9 cellular contexts compared by ENCODE assay signal in genomic region chr10:124450010-124450782, GRCh38. TPM values are rescaled to one million over a fixed set of nuclear protein-coding genes. Genes with fewer than 3 reads are reported as not detected.
DNase-seq lines count a peak whose midpoint lies in the region; ATAC-seq and TF ChIP-seq lines count a peak whose summit lies in the region.
"Had no signal": no experiment of that assay in that cellular context is flagged by ENCODE, and none has a peak within 500 bp of the region (broad histone marks: within the 10 kb centered on the region; RNA-seq: fewer than 3 reads in every experiment).

TSS of gene NKX1-2 (minus strand) at chr10:124450035. CDS start at chr10:124449943, 92 bp downstream.

- no CpG with 5 or more reads among the region's 58 CpGs for whole genome bisulfite sequencing in iPS DF 6.9 (ENCODE audit: insufficient coverage, insufficient read length)

- POLR2A ChIA-PET in activated CD4-positive, alpha-beta memory T cell treated with anti-CD3 and anti-CD28 coated beads for 36 hours (lab: Charles Lee) = no interaction called here
- POLR2A ChIA-PET in activated CD4-positive, alpha-beta memory T cell treated with anti-CD3 and anti-CD28 coated beads, Interleukin-2, amount 10 ng/mL, durations not matched to agents 7 days and 5 days (lab: Charles Lee) = no interaction called here

- no peaks in the 10 kb centered on the region for H3K9me3 ChIP-seq in iPS DF 6.9 (ENCODE audit: control insufficient read depth, insufficient read depth, low read length)

- TF ChIP-seq CTCF in brain microvascular endothelial cell (IDR thresholded peaks at IDR 0.05; ENCODE audit: low read depth, low read length, missing control alignments) = no peak

- CTCF ChIA-PET in activated CD4-positive, alpha-beta memory T cell treated with anti-CD3 and anti-CD28 coated beads for 36 hours (lab: Charles Lee) = interaction anchor here (1.5 to 1.6 kb wide), 2 partner anchors 9 to 10 kb away, joined by 4 read pairs; no protein-coding TSS in a partner anchor
- CTCF ChIA-PET in activated CD4-positive, alpha-beta memory T cell treated with anti-CD3 and anti-CD28 coated beads, Interleukin-2, amount 10 ng/mL, durations not matched to agents 7 days and 5 days (lab: Charles Lee) = no interaction called here

- no peaks in the 10 kb centered on the region for H3K9me3 Mint-ChIP-seq in activated CD4-positive, alpha-beta memory T cell treated with anti-CD3 and anti-CD28 coated beads for 36 hours
- H3K9me3 Mint-ChIP-seq in activated CD4-positive, alpha-beta memory T cell treated with anti-CD3 and anti-CD28 coated beads, Interleukin-2, amount 10 ng/mL, durations not matched to agents 7 days and 5 days = no peaks in the 10 kb centered on the region
- H3K9me3 Mint-ChIP-seq in T-helper 2 cell treated with Interferon-gamma antibody and Interleukin-4, amounts not matched to agents 5 μg/mL and 100 μg/mL, for 36 hours = no peaks in the 10 kb centered on the region
- no peaks in the 10 kb centered on the region for H3K9me3 Mint-ChIP-seq in stimulated activated naive CD8-positive, alpha-beta T cell treated with anti-CD3 and anti-CD28 coated beads, Interleukin-15, amount 100 ng/mL, for 72 hours

- peaks cover 24% of the 10 kb centered on the region for H3K4me1 Mint-ChIP-seq in activated CD4-positive, alpha-beta memory T cell treated with anti-CD3 and anti-CD28 coated beads for 36 hours (ENCODE audit: low read depth)
- H3K4me1 Mint-ChIP-seq in activated CD4-positive, alpha-beta memory T cell treated with anti-CD3 and anti-CD28 coated beads, Interleukin-2, amount 10 ng/mL, durations not matched to agents 7 days and 5 days = peaks cover 16% of the 10 kb centered on the region
- H3K4me1 Mint-ChIP-seq in T-helper 2 cell treated with Interferon-gamma antibody and Interleukin-4, amounts not matched to agents 5 μg/mL and 100 μg/mL, for 36 hours (ENCODE audit: low read depth) = peaks cover 3% of the 10 kb centered on the region
- peaks cover 27% of the 10 kb centered on the region for H3K4me1 Mint-ChIP-seq in stimulated activated naive CD8-positive, alpha-beta T cell treated with anti-CD3 and anti-CD28 coated beads, Interleukin-15, amount 100 ng/mL, for 72 hours

- intact Hi-C loops in activated CD4-positive, alpha-beta memory T cell treated with anti-CD3 and anti-CD28 coated beads for 36 hours (cut with micrococcal nuclease) = no loop called here

- no peak within 1 kb of the TSS for H3K27ac Mint-ChIP-seq in activated CD4-positive, alpha-beta memory T cell treated with anti-CD3 and anti-CD28 coated beads for 36 hours
- no peak within 1 kb of the TSS for H3K27ac Mint-ChIP-seq in activated CD4-positive, alpha-beta memory T cell treated with anti-CD3 and anti-CD28 coated beads, Interleukin-2, amount 10 ng/mL, durations not matched to agents 7 days and 5 days
- no peak within 1 kb of the TSS for H3K27ac Mint-ChIP-seq in T-helper 2 cell treated with Interferon-gamma antibody and Interleukin-4, amounts not matched to agents 5 μg/mL and 100 μg/mL, for 36 hours
- H3K27ac Mint-ChIP-seq in stimulated activated naive CD8-positive, alpha-beta T cell treated with anti-CD3 and anti-CD28 coated beads, Interleukin-15, amount 100 ng/mL, for 72 hours = peak within 1 kb of the TSS in 1 of 2 donors; percentile 10

- peaks cover 19% of the 10 kb centered on the region; the same call in 1 of the 2 replicates for H3K4me1 ChIP-seq in iPS DF 6.9 (ENCODE audit: control insufficient read depth, insufficient read depth, low read length)

- in situ Hi-C loops in brain microvascular endothelial cell (cut with HindIII; ENCODE audit: low pct_ligation_motif_present, low sequenced_read_pairs) = no loop called here

- peak within 1 kb of the TSS; percentile 55; the same call in 1 of the 2 replicates for H3K4me3 ChIP-seq in iPS DF 6.9 (ENCODE audit: low read length)
- H3K4me3 ChIP-seq in brain microvascular endothelial cell (ENCODE audit: low read depth, low read length) = no peak within 1 kb of the TSS

- H3K27ac ChIP-seq in iPS DF 6.9 (ENCODE audit: low read length) (no peak within 1 kb of the TSS), brain microvascular endothelial cell (no peak within 1 kb of the TSS)

- no peak for DNase-seq in activated CD4-positive, alpha-beta memory T cell treated with anti-CD3 and anti-CD28 coated beads for 36 hours
- no peak for DNase-seq in activated CD4-positive, alpha-beta memory T cell treated with anti-CD3 and anti-CD28 coated beads, Interleukin-2, amount 10 ng/mL, durations not matched to agents 7 days and 5 days
- no peak for DNase-seq in T-helper 2 cell treated with Interferon-gamma antibody and Interleukin-4, amounts not matched to agents 5 μg/mL and 100 μg/mL, for 36 hours (ENCODE audit: low spot score)
- no peak for DNase-seq in iPS DF 6.9 (ENCODE audit: low read depth, low spot score)
- DNase-seq in stimulated activated naive CD8-positive, alpha-beta T cell treated with anti-CD3 and anti-CD28 coated beads, Interleukin-15, amount 100 ng/mL, for 72 hours = no peak
- no peak for DNase-seq in stimulated activated naive CD4-positive, alpha-beta T cell treated with Interleukin-2 at 50 U/mL for 16 hours (lab: John Stamatoyannopoulos, UW)
- DNase-seq in brain microvascular endothelial cell = no peak
- no peak for DNase-seq in KG1 (lab: John Stamatoyannopoulos, UW)

- ATAC-seq in stimulated activated naive CD8-positive, alpha-beta T cell treated with anti-CD3 and anti-CD28 coated beads, Interleukin-15, amount 100 ng/mL, for 72 hours = peak; percentile 50

- H3K27me3 Mint-ChIP-seq in activated CD4-positive, alpha-beta memory T cell treated with anti-CD3 and anti-CD28 coated beads for 36 hours = peaks cover 78% of the 10 kb centered on the region
- H3K27me3 Mint-ChIP-seq in activated CD4-positive, alpha-beta memory T cell treated with anti-CD3 and anti-CD28 coated beads, Interleukin-2, amount 10 ng/mL, durations not matched to agents 7 days and 5 days = peaks cover 81% of the 10 kb centered on the region
- H3K27me3 Mint-ChIP-seq in T-helper 2 cell treated with Interferon-gamma antibody and Interleukin-4, amounts not matched to agents 5 μg/mL and 100 μg/mL, for 36 hours (ENCODE audit: low read depth) = peaks cover 82% of the 10 kb centered on the region
- peaks cover 99% of the 10 kb centered on the region for H3K27me3 Mint-ChIP-seq in stimulated activated naive CD8-positive, alpha-beta T cell treated with anti-CD3 and anti-CD28 coated beads, Interleukin-15, amount 100 ng/mL, for 72 hours

- H3K27me3 ChIP-seq in iPS DF 6.9 (ENCODE audit: control insufficient read depth, insufficient read depth, low read length) (peaks cover 19% of the 10 kb centered on the region; the same call in 1 of the 2 replicates), brain microvascular endothelial cell (replicated peaks) (peaks cover 64% of the 10 kb centered on the region)

- H3K4me3 Mint-ChIP-seq in activated CD4-positive, alpha-beta memory T cell treated with anti-CD3 and anti-CD28 coated beads for 36 hours = peak within 1 kb of the TSS; percentile 26
- H3K4me3 Mint-ChIP-seq in activated CD4-positive, alpha-beta memory T cell treated with anti-CD3 and anti-CD28 coated beads, Interleukin-2, amount 10 ng/mL, durations not matched to agents 7 days and 5 days = no peak within 1 kb of the TSS
- peak within 1 kb of the TSS; percentile 32 for H3K4me3 Mint-ChIP-seq in T-helper 2 cell treated with Interferon-gamma antibody and Interleukin-4, amounts not matched to agents 5 μg/mL and 100 μg/mL, for 36 hours
- peak within 1 kb of the TSS; percentile 69 to 72 for H3K4me3 Mint-ChIP-seq in stimulated activated naive CD8-positive, alpha-beta T cell treated with anti-CD3 and anti-CD28 coated beads, Interleukin-15, amount 100 ng/mL, for 72 hours

- H3K36me3 ChIP-seq in iPS DF 6.9 (ENCODE audit: control insufficient read depth, insufficient read depth, low read length) (no peaks in the 10 kb centered on the region), brain microvascular endothelial cell (replicated peaks) (no peaks in the 10 kb centered on the region)

- H3K36me3 Mint-ChIP-seq in activated CD4-positive, alpha-beta memory T cell treated with anti-CD3 and anti-CD28 coated beads for 36 hours = no peaks in the 10 kb centered on the region
- no peaks in the 10 kb centered on the region for H3K36me3 Mint-ChIP-seq in activated CD4-positive, alpha-beta memory T cell treated with anti-CD3 and anti-CD28 coated beads, Interleukin-2, amount 10 ng/mL, durations not matched to agents 7 days and 5 days (ENCODE audit: low read depth)
- H3K36me3 Mint-ChIP-seq in T-helper 2 cell treated with Interferon-gamma antibody and Interleukin-4, amounts not matched to agents 5 μg/mL and 100 μg/mL, for 36 hours (ENCODE audit: low read depth) = no peaks in the 10 kb centered on the region

RNA-seq across cellular contexts. Expression of gene NKX1-2, which starts in this region (rescaled TPM):
- not detected for total RNA-seq in activated CD4-positive, alpha-beta memory T cell treated with anti-CD3 and anti-CD28 coated beads for 36 hours
- total RNA-seq in activated CD4-positive, alpha-beta memory T cell treated with anti-CD3 and anti-CD28 coated beads, Interleukin-2, amount 10 ng/mL, durations not matched to agents 7 days and 5 days = not detected
- total RNA-seq: fibroblast of lung had no signal
